In genomic region chr20:45343445-45343866, GRCh38 we compare ENCODE assay signal across 9 cellular contexts. TPM values are rescaled to one million over a fixed set of nuclear protein-coding genes. Genes with fewer than 3 reads are reported as not detected.
DNase-seq lines count a peak whose midpoint lies in the region; ATAC-seq, FAIRE-seq and TF ChIP-seq lines count a peak whose summit lies in the region.
"Had no signal": no experiment of that assay in that cellular context is flagged by ENCODE, and none has a peak within 500 bp of the region (broad histone marks: within the 10 kb centered on the region; RNA-seq: fewer than 3 reads in every experiment).

No MANE protein-coding gene starts in this region.

- peaks cover 75% of the 10 kb centered on the region for H3K36me3 Mint-ChIP-seq in stimulated activated effector memory CD8-positive, alpha-beta T cell treated with anti-CD3 and anti-CD28 coated beads, Interleukin-12 subunit alpha, Interleukin-12 subunit beta, amount 100 ng/mL, for 72 hours

- DNase-seq in HT-29 (ENCODE audit: low spot score) (peak; percentile 90), Panc1 (ENCODE audit: low read depth, low spot score) (no peak), right cardiac atrium (no peak), small intestine (peak; percentile 83), SJCRH30 (no peak), GF-D8 (lab: John Stamatoyannopoulos, UW) (no peak)
- DNase-seq in stimulated activated effector memory CD8-positive, alpha-beta T cell treated with anti-CD3 and anti-CD28 coated beads, Interleukin-12 subunit alpha, Interleukin-12 subunit beta, amount 100 ng/mL, for 72 hours (ENCODE audit: low spot score in 2 of 2): no peak

- in situ Hi-C loops in Panc1 (cut with HindIII; ENCODE audit: low pct_unique_long_range_greater_than_20kb, low sequenced_read_pairs): no loop called here

- POLR2A ChIA-PET in Panc1 (lab: Charles Lee): interaction anchor here (1.5 kb wide), 1 partner anchor 19 kb away, joined by 5 read pairs; the partner anchor contains the start of gene SYS1

- CTCF ChIA-PET in Panc1 (lab: Charles Lee): no interaction called here

- no peaks in the 10 kb centered on the region for H3K9me3 ChIP-seq in Panc1 (ENCODE audit: control insufficient read depth, insufficient read depth, low read depth, low read length)
- no peaks in the 10 kb centered on the region for H3K9me3 ChIP-seq in right cardiac atrium (ENCODE audit: control insufficient read depth, low read length)
- H3K9me3 ChIP-seq in small intestine (ENCODE audit: control insufficient read depth, low read depth): no peaks in the 10 kb centered on the region
- H3K9me3 ChIP-seq in SJCRH30 (replicated peaks): no peaks in the 10 kb centered on the region

- H3K4me1 Mint-ChIP-seq in stimulated activated effector memory CD8-positive, alpha-beta T cell treated with anti-CD3 and anti-CD28 coated beads, Interleukin-12 subunit alpha, Interleukin-12 subunit beta, amount 100 ng/mL, for 72 hours: peaks cover 49% of the 10 kb centered on the region

- H3K4me3 ChIP-seq in Panc1 (ENCODE audit: low read depth in 2 of 2, low read length in 2 of 2) (peak overlapping the region; percentile 18 to 94; a peak in 3 of 4 replicates), right cardiac atrium (ENCODE audit: low read length) (no peak overlapping the region), small intestine (ENCODE audit: low read depth in 1 of 2, low read length in 2 of 2) (peak overlapping the region in 1 of 2 donors; percentile 18), SJCRH30 (no peak overlapping the region)
- H3K4me3 ChIP-seq: SK-N-MC had no signal

- H3K4me3 Mint-ChIP-seq in stimulated activated effector memory CD8-positive, alpha-beta T cell treated with anti-CD3 and anti-CD28 coated beads, Interleukin-12 subunit alpha, Interleukin-12 subunit beta, amount 100 ng/mL, for 72 hours: no peak overlapping the region

- BruUV-seq in Panc1 (replicated peaks; lab: Mats Ljungman, UMichigan): no TSS peak

- no peaks in the 10 kb centered on the region for H3K27me3 ChIP-seq in Panc1 (ENCODE audit: control insufficient read depth, insufficient read depth, low read length)
- H3K27me3 ChIP-seq in right cardiac atrium (ENCODE audit: control insufficient read depth, insufficient read depth): no peaks in the 10 kb centered on the region
- H3K27me3 ChIP-seq in small intestine (ENCODE audit: control insufficient read depth in 2 of 2, insufficient read depth in 2 of 2, low read length in 2 of 2): no peaks in the 10 kb centered on the region
- no peaks in the 10 kb centered on the region for H3K27me3 ChIP-seq in SJCRH30

- no peaks in the 10 kb centered on the region for H3K9me3 Mint-ChIP-seq in stimulated activated effector memory CD8-positive, alpha-beta T cell treated with anti-CD3 and anti-CD28 coated beads, Interleukin-12 subunit alpha, Interleukin-12 subunit beta, amount 100 ng/mL, for 72 hours

- H3K36me3 ChIP-seq in Panc1 (ENCODE audit: control insufficient read depth, insufficient read depth, low read length) (no peaks in the 10 kb centered on the region), small intestine (ENCODE audit: control insufficient read depth in 2 of 2, insufficient read depth in 2 of 2, low read length in 2 of 2) (no peaks in the 10 kb centered on the region), SJCRH30 (0 out of 2 replicates have a peak, but pooled peaks cover 2% of the 10 kb centered on the region)

- H3K27ac ChIP-seq in Panc1 (ENCODE audit: low read length) (peak overlapping the region; percentile 83), right cardiac atrium (ENCODE audit: low read length) (peak overlapping the region; percentile 98), small intestine (ENCODE audit: low read depth in 1 of 2, low read length in 1 of 2) (peak overlapping the region; percentile 94 to 96), SJCRH30 (no peak overlapping the region)
- H3K27ac ChIP-seq: SK-N-MC had no signal

- TF ChIP-seq CTCF in Panc1 (IDR thresholded peaks at IDR 0.05): no peak

- no peak overlapping the region for H3K27ac Mint-ChIP-seq in stimulated activated effector memory CD8-positive, alpha-beta T cell treated with anti-CD3 and anti-CD28 coated beads, Interleukin-12 subunit alpha, Interleukin-12 subunit beta, amount 100 ng/mL, for 72 hours

- intact Hi-C loops in Panc1 (cut with micrococcal nuclease; ENCODE audit: unreplicated experiment) (no loop called here), right cardiac atrium (cut with DNase I) (no loop called here)

- FAIRE-seq in small intestine (lab: Jason Lieb, UNC): no peak

- WGBS in right cardiac atrium: 40% methylated on average over 2 of the region's 2 CpGs
- 12 to 42% (median 20%) methylated on average over 2 of the region's 2 CpGs for WGBS in small intestine, 3 donors

- ATAC-seq in Panc1 (no peak), right cardiac atrium (no peak), HG03571 (IDR thresholded peaks at IDR 0.05; ENCODE audit: unreplicated experiment) (no peak)
- no peak for ATAC-seq in stimulated activated effector memory CD8-positive, alpha-beta T cell treated with anti-CD3 and anti-CD28 coated beads, Interleukin-12 subunit alpha, Interleukin-12 subunit beta, amount 100 ng/mL, for 72 hours

- H3K4me1 ChIP-seq in Panc1 (ENCODE audit: control insufficient read depth, insufficient read depth, low read length) (peaks cover 84% of the 10 kb centered on the region), right cardiac atrium (ENCODE audit: control insufficient read depth, insufficient read depth, low read length) (peaks cover 29% of the 10 kb centered on the region), small intestine (ENCODE audit: control insufficient read depth in 2 of 2, insufficient read depth in 1 of 2, low read depth in 1 of 2, low read length in 1 of 2) (peaks cover 12 to 16% of the 10 kb centered on the region in 2 donors), SJCRH30 (peaks cover 61% of the 10 kb centered on the region)

RNA-seq across cellular contexts. Expression of gene SDC4, which starts 4.8 kb away (rescaled TPM):
- total RNA-seq in HT-29 (2014; rRNA removed; shearing (Covaris generic)): 79.1 and 90.1 TPM in 2 replicates
- total RNA-seq in Panc1 (2021; ENCODE audit: unreplicated experiment): 93.3 TPM
- polyA plus RNA-seq in Panc1 (2012; ENCODE audit: insufficient read length): 63.5 TPM
- total RNA-seq in right cardiac atrium: 100 to 1,000 TPM in 1 of 4 donors, 10 to 100 TPM in 3; 57.5 to 125 (median 61.2) TPM
- polyA plus RNA-seq in right cardiac atrium: 63.8 TPM
- 10 to 100 TPM; 14.3 to 31.5 (median 15.4) TPM for polyA plus RNA-seq in small intestine
- total RNA-seq in SJCRH30 (2014; rRNA removed; shearing (Covaris generic)): 47.4 and 48.7 TPM in 2 replicates

RNA-seq across cellular contexts. Expression of gene SYS1, which starts 19.5 kb away (rescaled TPM):
- 73.6 and 74.7 TPM in 2 replicates for total RNA-seq in HT-29 (2014; rRNA removed; shearing (Covaris generic))
- 29.1 TPM for total RNA-seq in Panc1 (2021; ENCODE audit: unreplicated experiment)
- polyA plus RNA-seq in Panc1 (2012; ENCODE audit: insufficient read length): 38.8 TPM
- 10 to 100 TPM; 21.5 to 28.7 (median 25.8) TPM for total RNA-seq in right cardiac atrium
- polyA plus RNA-seq in right cardiac atrium: 17.1 TPM
- polyA plus RNA-seq in small intestine: 10 to 100 TPM; 13.6 to 31.4 (median 22.4) TPM
- 24.2 and 27.8 TPM in 2 replicates for total RNA-seq in SJCRH30 (2014; rRNA removed; shearing (Covaris generic))

RNA-seq across cellular contexts. Expression of gene TP53TG5, which starts 34.7 kb away (rescaled TPM):
- total RNA-seq in HT-29 (2014; rRNA removed; shearing (Covaris generic)): 0.23 and 1.6 TPM in 2 replicates
- not detected for total RNA-seq in Panc1 (2021; ENCODE audit: unreplicated experiment)
- 0.80 TPM for polyA plus RNA-seq in Panc1 (2012; ENCODE audit: insufficient read length)
- total RNA-seq in right cardiac atrium: 1 to 10 TPM in 3 of 4 donors, under 1 TPM in 1; 0.82 to 1.5 (median 1.4) TPM
- 0.95 TPM for polyA plus RNA-seq in right cardiac atrium
- polyA plus RNA-seq in small intestine: under 1 TPM in 1 of 3 donors, not detected in 2; 0.19 TPM
- not detected in 2 replicates for total RNA-seq in SJCRH30 (2014; rRNA removed; shearing (Covaris generic))

RNA-seq across cellular contexts. Expression of gene MATN4, which starts 35.4 kb away (rescaled TPM):
- 0.13 and 0.46 TPM in 2 replicates for total RNA-seq in HT-29 (2014; rRNA removed; shearing (Covaris generic))
- total RNA-seq in Panc1 (2021; ENCODE audit: unreplicated experiment): 0.15 TPM
- polyA plus RNA-seq in Panc1 (2012; ENCODE audit: insufficient read length): 0.31 TPM
- under 1 TPM in 3 of 4 donors, not detected in 1; 0.15 to 0.20 (median 0.17) TPM for total RNA-seq in right cardiac atrium
- polyA plus RNA-seq in right cardiac atrium: 0.05 TPM
- polyA plus RNA-seq in small intestine: under 1 TPM in 1 of 3 donors, not detected in 2; 0.07 TPM
- 0.18 TPM in 1 of 2 replicates, not detected in the other for total RNA-seq in SJCRH30 (2014; rRNA removed; shearing (Covaris generic))

RNA-seq across cellular contexts. Expression of gene RBPJL, which starts 36.8 kb away (rescaled TPM):
- total RNA-seq in HT-29 (2014; rRNA removed; shearing (Covaris generic)): not detected in 2 replicates
- total RNA-seq in Panc1 (2021; ENCODE audit: unreplicated experiment): 0.18 TPM
- polyA plus RNA-seq in Panc1 (2012; ENCODE audit: insufficient read length): not detected
- not detected for total RNA-seq in right cardiac atrium
- not detected for polyA plus RNA-seq in right cardiac atrium
- 1 to 10 TPM in 1 of 3 donors, under 1 TPM in 1, not detected in 1; 0.04 to 1.4 TPM for polyA plus RNA-seq in small intestine
- total RNA-seq in SJCRH30 (2014; rRNA removed; shearing (Covaris generic)): not detected in 2 replicates

Comparison
In these comparisons a context has a peak if more than half of its experiments do, and no peak if none do; other contexts are left out.
1. DNase-seq: peak in HT-29 (single experiment) and small intestine (single experiment); none in Panc1 (single experiment), right cardiac atrium (0 of 3), SJCRH30 (0 of 2), GF-D8 (single experiment) and stimulated activated effector memory CD8-positive, alpha-beta T cell treated with anti-CD3 and anti-CD28 coated beads, Interleukin-12 subunit alpha, Interleukin-12 subunit beta, amount 100 ng/mL, for 72 hours (0 of 2).
2. H3K4me3 ChIP-seq: peak in Panc1 (2 of 2); none in right cardiac atrium (single experiment) and SJCRH30 (single experiment).